Comparison of ENCODE assay signal across 8 cellular contexts in the genomic region with DNA sequence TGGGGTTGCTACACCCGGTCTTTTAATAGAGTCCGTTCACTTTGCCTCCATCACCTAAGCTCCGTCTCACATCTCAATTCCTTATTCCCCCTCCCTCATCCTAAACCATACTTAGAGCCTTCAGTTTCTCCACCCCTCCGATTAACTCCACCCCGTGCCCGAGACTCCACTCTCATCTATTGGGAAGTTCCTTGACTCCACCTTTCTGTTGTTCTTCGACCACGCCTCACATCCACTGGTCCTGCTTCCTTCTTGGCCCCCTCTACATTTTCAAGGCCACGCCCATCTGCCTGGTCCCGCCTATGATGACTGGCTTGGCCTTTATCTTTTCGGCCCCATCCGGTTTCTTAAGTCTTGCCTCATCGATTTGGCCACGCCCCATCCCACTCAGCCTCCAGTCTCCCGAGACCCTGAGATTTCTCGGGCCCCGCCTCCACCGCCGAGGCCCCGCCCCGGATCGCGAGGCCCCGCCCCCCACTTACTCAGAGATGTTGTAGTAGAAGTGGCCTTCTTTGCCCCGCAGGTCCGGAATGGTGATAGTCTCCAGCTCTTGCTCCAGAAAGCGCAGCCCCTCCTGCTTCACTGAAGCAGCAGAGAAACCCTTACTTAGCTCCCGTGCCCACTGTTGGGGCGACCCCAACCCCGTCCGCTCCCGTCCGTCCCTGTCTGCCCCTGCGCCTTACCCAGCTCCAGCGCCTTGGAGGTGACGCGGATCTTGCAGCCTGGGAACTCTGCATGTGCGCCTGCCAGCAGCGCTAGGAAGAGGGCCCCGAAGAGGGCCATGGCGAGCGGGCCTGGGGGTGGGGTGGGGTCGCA. TPM values are rescaled to one million over a fixed set of nuclear protein-coding genes. Genes with fewer than 3 reads are reported as not detected.
DNase-seq lines count a peak whose midpoint lies in the region; ATAC-seq and TF ChIP-seq lines count a peak whose summit lies in the region.

No MANE protein-coding gene starts in this region.

- DNase-seq in GM12864 (ENCODE audit: low read depth) (peak; percentile 99), NCI-H1105 treated with DMSO at 0.1 percent for 48 hours (lab: John Stamatoyannopoulos, UW) (peak; percentile 22), mammary epithelial cell (peak; percentile 79), immature natural killer cell (peak; percentile 92 to 94 (median 93)), smooth muscle cell (lab: John Stamatoyannopoulos, UW; ENCODE audit: unreplicated experiment) (peak; percentile 96), KG1 (lab: John Stamatoyannopoulos, UW) (no peak)

- H3F3A ChIP-seq in smooth muscle cell (ENCODE audit: low read depth) = no peaks in the 10 kb centered on the region

- no peaks in the 10 kb centered on the region for H3K36me3 ChIP-seq in mammary epithelial cell (ENCODE audit: insufficient read depth, low read length)
- no peaks in the 10 kb centered on the region for H3K36me3 ChIP-seq in smooth muscle cell (ENCODE audit: low read depth)

- in situ Hi-C loops in mammary epithelial cell (cut with MboI; ENCODE audit: low sequenced_read_pairs in 2 of 2) = no loop called here

- H3K4me3 ChIP-seq in GM12864 (ENCODE audit: low read depth, low read length) (peak overlapping the region; percentile 45), mammary epithelial cell (replicated peaks in 1 of 3; ENCODE audit: insufficient read depth in 1 of 3, low read depth in 2 of 3, low read length in 3 of 3) (peak overlapping the region in 2 of 3 experiments; percentile 24 to 37), smooth muscle cell (peak overlapping the region; percentile 58)

- peaks cover under 1 to 10% (median 6%) of the 10 kb centered on the region in 3 donors for H3K27me3 Mint-ChIP-seq in immature natural killer cell (ENCODE audit: low read depth in 3 of 3)

- H4K20me1 ChIP-seq in mammary epithelial cell (ENCODE audit: insufficient read depth, low read length) = no peaks in the 10 kb centered on the region
- no peaks in the 10 kb centered on the region for H4K20me1 ChIP-seq in smooth muscle cell (ENCODE audit: low read depth)

- peak overlapping the region; percentile 94 for H2AFZ ChIP-seq in mammary epithelial cell (ENCODE audit: low read depth, low read length)
- no peak overlapping the region for H2AFZ ChIP-seq in smooth muscle cell (ENCODE audit: low read depth)

- intact Hi-C loops in mammary epithelial cell (cut with micrococcal nuclease) = no loop called here

- H3K4me1 Mint-ChIP-seq in immature natural killer cell = peaks cover 13 to 16% of the 10 kb centered on the region in 2 donors

- dilution Hi-C loops in mammary epithelial cell (cut with HindIII; ENCODE audit: low sequenced_read_pairs) = no loop called here

- no peak overlapping the region for H3K9ac ChIP-seq in mammary epithelial cell (ENCODE audit: insufficient read depth, low read length)
- H3K9ac ChIP-seq in smooth muscle cell (ENCODE audit: low read depth) = peak overlapping the region; percentile 86

- no peaks in the 10 kb centered on the region for H3K27me3 ChIP-seq in mammary epithelial cell (ENCODE audit: insufficient read depth, low read length)
- H3K27me3 ChIP-seq in smooth muscle cell (ENCODE audit: low read depth) = no peaks in the 10 kb centered on the region

- CTCF ChIA-PET in mammary epithelial cell (lab: Charles Lee; ENCODE audit: low non-redundant PET) = interaction anchor here (0.5 kb wide), 1 partner anchor 76 kb away, joined by 3 read pairs; no protein-coding TSS in a partner anchor

- H3K4me3 Mint-ChIP-seq in immature natural killer cell = peak overlapping the region; percentile 73 to 91 (median 78)

- H3K79me2 ChIP-seq in mammary epithelial cell (ENCODE audit: insufficient read depth, low read length) (no peaks in the 10 kb centered on the region), smooth muscle cell (ENCODE audit: low read depth) (no peaks in the 10 kb centered on the region)

- 10% methylated on average over 21 of the region's 43 CpGs for WGBS in mammary epithelial cell (ENCODE audit: low coverage, missing lambda C conversion rate)
- 4% methylated on average over 42 of the region's 43 CpGs for WGBS in smooth muscle cell (ENCODE audit: low lambda C conversion rate)

- ATAC-seq in HG02571 (IDR thresholded peaks at IDR 0.05; ENCODE audit: unreplicated experiment) = peak; percentile 80

- peaks cover 21% of the 10 kb centered on the region for H3K4me1 ChIP-seq in mammary epithelial cell (ENCODE audit: insufficient read depth, low read length)
- peaks cover 10% of the 10 kb centered on the region for H3K4me1 ChIP-seq in smooth muscle cell (ENCODE audit: low read depth)

- BruUV-seq in mammary epithelial cell (replicated peaks; lab: Mats Ljungman, UMichigan) = no TSS peak

- no peaks in the 10 kb centered on the region for H3K9me3 Mint-ChIP-seq in immature natural killer cell

- H3K27ac ChIP-seq in VCaP (peak overlapping the region; percentile 51; the same call in 1 of the 2 replicates), mammary epithelial cell (ENCODE audit: insufficient read depth, low read depth, low read length) (no peak overlapping the region), smooth muscle cell (ENCODE audit: low read depth) (peak overlapping the region; percentile 78)

- H3K9me3 ChIP-seq in mammary epithelial cell (replicated peaks; ENCODE audit: insufficient read depth, low read length) = no peaks in the 10 kb centered on the region
- no peaks in the 10 kb centered on the region for H3K9me3 ChIP-seq in smooth muscle cell (replicated peaks; ENCODE audit: low read depth)

- peak overlapping the region; percentile 66 to 91 (median 80) for H3K27ac Mint-ChIP-seq in immature natural killer cell

- TF ChIP-seq CTCF in GM12864 (IDR thresholded peaks at IDR 0.05; ENCODE audit: low read depth, low read length, missing control alignments) (no peak), VCaP (conservative IDR thresholded peaks at IDR 0.05) (no peak), mammary epithelial cell (conservative IDR thresholded peaks at IDR 0.05 in 1 of 2, IDR thresholded peaks at IDR 0.05 in 1 of 2; ENCODE audit: extremely low read depth in 1 of 2, insufficient read depth in 1 of 2, low read depth in 1 of 2, low read length in 2 of 2) (no peak), smooth muscle cell (IDR thresholded peaks at IDR 0.05; ENCODE audit: borderline replicate concordance, insufficient read depth, poor library complexity, severe bottlenecking) (no peak)

- H3K36me3 Mint-ChIP-seq in immature natural killer cell = peaks cover 0 to under 1% (median 0%) of the 10 kb centered on the region in 3 donors

- H3K4me2 ChIP-seq in mammary epithelial cell (ENCODE audit: insufficient read depth, low read depth, low read length) (peak overlapping the region; percentile 90), smooth muscle cell (peak overlapping the region; percentile 86)

RNA-seq across cellular contexts. Expression of gene PLTP, which starts 1.1 kb away (rescaled TPM):
- 10 to 100 TPM in 1 of 2 donors, 1 to 10 TPM in 1; 7.2 to 17.7 TPM for total RNA-seq in mammary epithelial cell
- polyA plus RNA-seq in mammary epithelial cell = 6.7 TPM
- polyA minus RNA-seq in mammary epithelial cell = 1.4 TPM
- 10 to 100 TPM in 1 of 3 donors, 1 to 10 TPM in 1, under 1 TPM in 1; 0.77 to 17.5 (median 7.3) TPM for polyA plus RNA-seq in immature natural killer cell
- total RNA-seq in smooth muscle cell = 81.0 and 93.3 TPM in 2 replicates
- polyA plus RNA-seq in smooth muscle cell = 197 and 262 TPM in 2 replicates

RNA-seq across cellular contexts. Expression of gene CTSA, which starts 19.7 kb away (rescaled TPM):
- 10 to 100 TPM; 32.5 to 68.8 TPM for total RNA-seq in mammary epithelial cell
- polyA plus RNA-seq in mammary epithelial cell = 96.7 TPM
- 96.8 TPM for polyA minus RNA-seq in mammary epithelial cell
- polyA plus RNA-seq in immature natural killer cell = 100 to 1,000 TPM in 1 of 3 donors, 10 to 100 TPM in 2; 76.8 to 119 (median 97.6) TPM
- total RNA-seq in smooth muscle cell = 74.8 and 79.7 TPM in 2 replicates
- polyA plus RNA-seq in smooth muscle cell = 132 and 138 TPM in 2 replicates

RNA-seq across cellular contexts. Expression of gene NEURL2, which starts 19.9 kb away (rescaled TPM):
- total RNA-seq in mammary epithelial cell = 1 to 10 TPM; 2.1 to 3.3 TPM
- 0.36 TPM for polyA plus RNA-seq in mammary epithelial cell
- polyA minus RNA-seq in mammary epithelial cell = not detected
- polyA plus RNA-seq in immature natural killer cell = 1 to 10 TPM in 2 of 3 donors, not detected in 1; 1.0 to 1.1 TPM
- 0.31 and 3.3 TPM in 2 replicates for total RNA-seq in smooth muscle cell
- 3.7 and 4.7 TPM in 2 replicates for polyA plus RNA-seq in smooth muscle cell

RNA-seq across cellular contexts. Expression of gene SPATA25, which starts 23.5 kb away (rescaled TPM):
- total RNA-seq in mammary epithelial cell (1 to 10 TPM in 1 of 2 donors, under 1 TPM in 1; 0.99 to 1.2 TPM), smooth muscle cell (0.54 and 1.2 TPM in 2 replicates)
- polyA plus RNA-seq in mammary epithelial cell (0.19 TPM), immature natural killer cell (not detected), smooth muscle cell (0.43 TPM in 1 of 2 replicates, not detected in the other)
- polyA minus RNA-seq in mammary epithelial cell = not detected

RNA-seq across cellular contexts. Expression of gene PCIF1, which starts 23.6 kb away (rescaled TPM):
- total RNA-seq in mammary epithelial cell (10 to 100 TPM; 12.7 to 18.9 TPM), smooth muscle cell (13.5 and 15.4 TPM in 2 replicates)
- polyA plus RNA-seq in mammary epithelial cell (12.7 TPM), immature natural killer cell (10 to 100 TPM; 78.4 to 93.4 (median 83.0) TPM), smooth muscle cell (37.2 and 38.9 TPM in 2 replicates)
- 17.8 TPM for polyA minus RNA-seq in mammary epithelial cell

Comparison
In these comparisons a context has a peak if more than half of its experiments do, and no peak if none do; other contexts are left out.
1. RNA of gene PLTP, which starts 1.1 kb away (polyA plus RNA-seq): 197 to 262 TPM in smooth muscle cell; 0.77 to 17.5 TPM in immature natural killer cell and 6.7 TPM in mammary epithelial cell (single experiment); every median in the first group is over 10 times any median in the second.
2. Peak in every context shown above with its lines, with median percentiles within 50 percentile points of each other: H3K4me3 ChIP-seq.